8 cellular contexts compared by ENCODE assay signal in the genomic region with DNA sequence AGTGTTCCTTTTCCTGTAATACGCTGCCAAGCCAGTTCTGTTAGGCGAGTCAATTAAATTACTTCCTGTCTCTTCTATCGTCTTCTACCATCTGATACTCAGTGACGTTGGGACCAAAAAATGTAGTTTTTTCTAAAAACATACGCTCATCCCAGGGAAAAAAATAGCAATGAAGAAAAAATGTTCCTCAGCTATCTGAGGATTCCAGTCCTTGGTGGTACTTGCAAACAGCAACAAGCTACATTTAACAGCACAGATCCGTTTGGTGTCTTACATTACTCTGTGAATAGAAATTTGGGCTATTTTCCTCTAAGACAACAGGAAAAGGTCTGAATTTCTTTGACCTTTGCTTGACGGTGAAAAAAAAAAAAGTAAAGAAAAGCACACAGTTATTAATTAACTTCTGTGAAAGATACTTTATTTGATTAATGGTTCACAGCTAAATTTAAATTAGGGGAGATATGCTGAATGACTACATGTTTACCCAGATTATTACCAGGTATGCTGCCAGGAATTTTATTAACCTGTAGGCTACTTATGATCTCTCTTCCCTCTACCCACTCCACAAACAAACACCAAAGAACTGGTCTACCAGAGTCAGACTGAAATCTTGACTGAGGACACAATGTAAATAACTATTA.
DNase-seq lines count a peak whose midpoint lies in the region; ATAC-seq and TF ChIP-seq lines count a peak whose summit lies in the region.

No MANE protein-coding gene starts in this region.

- ATAC-seq in GM18907 (IDR thresholded peaks at IDR 0.05; ENCODE audit: unreplicated experiment), result peak; percentile 50

- no peak for TF ChIP-seq CTCF in retinal pigment epithelial cell (conservative IDR thresholded peaks at IDR 0.05; ENCODE audit: low read depth, low read length)

- H3K27ac ChIP-seq in epithelial cell of prostate, result peak overlapping the region; percentile 77

- peak; percentile 93 for DNase-seq in HT-29 (ENCODE audit: low spot score)
- DNase-seq in epithelial cell of prostate (ENCODE audit: low read depth, low spot score), result no peak
- DNase-seq in retinal pigment epithelial cell (ENCODE audit: low read depth), result peak; percentile 35
- DNase-seq in midbrain (lab: John Stamatoyannopoulos, UW), result no peak
- no peak for DNase-seq in NCI-H2196 treated with DMSO at 0.1 percent for 48 hours (lab: John Stamatoyannopoulos, UW; ENCODE audit: unreplicated experiment)
- DNase-seq in cerebellum (ENCODE audit: low spot score), result no peak
- DNase-seq in GF-D8 (lab: John Stamatoyannopoulos, UW), result no peak

- H3K4me3 ChIP-seq in retinal pigment epithelial cell (ENCODE audit: low read length), result no peak overlapping the region

Comparison
In these comparisons a context has a peak if more than half of its experiments do, and no peak if none do; other contexts are left out.
1. DNase-seq: peak in HT-29 (single experiment) and retinal pigment epithelial cell (single experiment); none in epithelial cell of prostate (single experiment), midbrain (single experiment), NCI-H2196 treated with DMSO at 0.1 percent for 48 hours (single experiment), cerebellum (single experiment) and GF-D8 (single experiment).